ENCODE assay signal across 1 cellular context in genomic region chr1:99646885-99647284, GRCh38.
TF ChIP-seq lines count a peak whose summit lies in the region.

No MANE protein-coding gene starts in this region.

TF ChIP-seq in K562, 482 proteins besides CTCF, POLR2A, EP300 and RAD21:
- 0 out of 2 replicates have a peak, but pooled peaks have one; percentile 6 for TF ChIP-seq RFX1 (IDR thresholded peaks at IDR 0.05)
- TF ChIP-seq NR2C2 (CRISPR knock-in tag; IDR thresholded peaks at IDR 0.05) = no peak
- TF ChIP-seq NR2C2 (tag; IDR thresholded peaks at IDR 0.05) = 0 out of 2 replicates have a peak, but pooled peaks have one; percentile 16
- TF ChIP-seq POLR2H (tag; IDR thresholded peaks at IDR 0.05; ENCODE audit: low read depth) = peak; percentile 63; the same call in 1 of the 2 replicates
- TF ChIP-seq GTF2E2 (tag; IDR thresholded peaks at IDR 0.05) = 0 out of 2 replicates have a peak, but pooled peaks have one; percentile 38
- no peak for TF ChIP-seq SREBF2 (CRISPR knock-in tag; IDR thresholded peaks at IDR 0.05)
